1 cellular context compared by ENCODE assay signal in genomic region chr3:81022339-81022738, GRCh38.
TF ChIP-seq lines count a peak whose summit lies in the region.

No MANE protein-coding gene starts in this region.

TF ChIP-seq in HEK293, 187 proteins besides CTCF, POLR2A, EP300 and RAD21 (continued from another document):
- TF ChIP-seq, protein P1, sequence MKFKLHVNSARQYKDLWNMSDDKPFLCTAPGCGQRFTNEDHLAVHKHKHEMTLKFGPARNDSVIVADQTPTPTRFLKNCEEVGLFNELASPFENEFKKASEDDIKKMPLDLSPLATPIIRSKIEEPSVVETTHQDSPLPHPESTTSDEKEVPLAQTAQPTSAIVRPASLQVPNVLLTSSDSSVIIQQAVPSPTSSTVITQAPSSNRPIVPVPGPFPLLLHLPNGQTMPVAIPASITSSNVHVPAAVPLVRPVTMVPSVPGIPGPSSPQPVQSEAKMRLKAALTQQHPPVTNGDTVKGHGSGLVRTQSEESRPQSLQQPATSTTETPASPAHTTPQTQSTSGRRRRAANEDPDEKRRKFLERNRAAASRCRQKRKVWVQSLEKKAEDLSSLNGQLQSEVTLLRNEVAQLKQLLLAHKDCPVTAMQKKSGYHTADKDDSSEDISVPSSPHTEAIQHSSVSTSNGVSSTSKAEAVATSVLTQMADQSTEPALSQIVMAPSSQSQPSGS (tag by site-specific recombination; IDR thresholded peaks at IDR 0.05; ENCODE audit: low read depth), result peak; percentile 26; the same call in 1 of the 2 replicates
